ENCODE assay signal across 2 cellular contexts in the genomic region with DNA sequence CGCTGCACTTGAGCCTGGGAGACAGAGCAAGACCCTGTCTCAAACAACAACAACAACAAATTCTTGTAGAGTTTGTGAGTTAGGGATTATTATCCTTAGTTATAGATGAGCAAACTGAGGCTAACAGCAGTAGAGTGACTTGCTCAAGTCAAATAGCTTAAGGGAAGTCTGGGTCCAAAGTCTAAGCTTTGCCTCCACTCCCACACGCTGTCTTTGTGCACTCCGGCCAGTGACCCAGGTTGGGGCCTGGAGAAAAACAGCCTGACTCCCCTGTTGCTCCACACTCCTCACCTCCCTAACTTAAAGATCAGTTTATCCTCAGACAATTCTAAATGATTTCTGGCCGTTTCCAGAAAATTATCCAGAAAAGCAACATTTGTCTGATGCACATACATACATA.
TF ChIP-seq lines count a peak whose summit lies in the region.

No MANE protein-coding gene starts in this region.

TF ChIP-seq in GM23338, 12 proteins besides CTCF, POLR2A, EP300 and RAD21 (continued from another document):
- TF ChIP-seq ETS1 (IDR thresholded peaks at IDR 0.05) = no peak
- TF ChIP-seq EZH2 (IDR thresholded peaks at IDR 0.05; ENCODE audit: low read depth, unreplicated experiment) = no peak
- TF ChIP-seq, protein P1, sequence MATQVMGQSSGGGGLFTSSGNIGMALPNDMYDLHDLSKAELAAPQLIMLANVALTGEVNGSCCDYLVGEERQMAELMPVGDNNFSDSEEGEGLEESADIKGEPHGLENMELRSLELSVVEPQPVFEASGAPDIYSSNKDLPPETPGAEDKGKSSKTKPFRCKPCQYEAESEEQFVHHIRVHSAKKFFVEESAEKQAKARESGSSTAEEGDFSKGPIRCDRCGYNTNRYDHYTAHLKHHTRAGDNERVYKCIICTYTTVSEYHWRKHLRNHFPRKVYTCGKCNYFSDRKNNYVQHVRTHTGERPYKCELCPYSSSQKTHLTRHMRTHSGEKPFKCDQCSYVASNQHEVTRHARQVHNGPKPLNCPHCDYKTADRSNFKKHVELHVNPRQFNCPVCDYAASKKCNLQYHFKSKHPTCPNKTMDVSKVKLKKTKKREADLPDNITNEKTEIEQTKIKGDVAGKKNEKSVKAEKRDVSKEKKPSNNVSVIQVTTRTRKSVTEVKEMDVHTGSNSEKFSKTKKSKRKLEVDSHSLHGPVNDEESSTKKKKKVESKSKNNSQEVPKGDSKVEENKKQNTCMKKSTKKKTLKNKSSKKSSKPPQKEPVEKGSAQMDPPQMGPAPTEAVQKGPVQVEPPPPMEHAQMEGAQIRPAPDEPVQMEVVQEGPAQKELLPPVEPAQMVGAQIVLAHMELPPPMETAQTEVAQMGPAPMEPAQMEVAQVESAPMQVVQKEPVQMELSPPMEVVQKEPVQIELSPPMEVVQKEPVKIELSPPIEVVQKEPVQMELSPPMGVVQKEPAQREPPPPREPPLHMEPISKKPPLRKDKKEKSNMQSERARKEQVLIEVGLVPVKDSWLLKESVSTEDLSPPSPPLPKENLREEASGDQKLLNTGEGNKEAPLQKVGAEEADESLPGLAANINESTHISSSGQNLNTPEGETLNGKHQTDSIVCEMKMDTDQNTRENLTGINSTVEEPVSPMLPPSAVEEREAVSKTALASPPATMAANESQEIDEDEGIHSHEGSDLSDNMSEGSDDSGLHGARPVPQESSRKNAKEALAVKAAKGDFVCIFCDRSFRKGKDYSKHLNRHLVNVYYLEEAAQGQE (IDR thresholded peaks at IDR 0.05; ENCODE audit: unreplicated experiment) = no peak
- TF ChIP-seq, protein P2, sequence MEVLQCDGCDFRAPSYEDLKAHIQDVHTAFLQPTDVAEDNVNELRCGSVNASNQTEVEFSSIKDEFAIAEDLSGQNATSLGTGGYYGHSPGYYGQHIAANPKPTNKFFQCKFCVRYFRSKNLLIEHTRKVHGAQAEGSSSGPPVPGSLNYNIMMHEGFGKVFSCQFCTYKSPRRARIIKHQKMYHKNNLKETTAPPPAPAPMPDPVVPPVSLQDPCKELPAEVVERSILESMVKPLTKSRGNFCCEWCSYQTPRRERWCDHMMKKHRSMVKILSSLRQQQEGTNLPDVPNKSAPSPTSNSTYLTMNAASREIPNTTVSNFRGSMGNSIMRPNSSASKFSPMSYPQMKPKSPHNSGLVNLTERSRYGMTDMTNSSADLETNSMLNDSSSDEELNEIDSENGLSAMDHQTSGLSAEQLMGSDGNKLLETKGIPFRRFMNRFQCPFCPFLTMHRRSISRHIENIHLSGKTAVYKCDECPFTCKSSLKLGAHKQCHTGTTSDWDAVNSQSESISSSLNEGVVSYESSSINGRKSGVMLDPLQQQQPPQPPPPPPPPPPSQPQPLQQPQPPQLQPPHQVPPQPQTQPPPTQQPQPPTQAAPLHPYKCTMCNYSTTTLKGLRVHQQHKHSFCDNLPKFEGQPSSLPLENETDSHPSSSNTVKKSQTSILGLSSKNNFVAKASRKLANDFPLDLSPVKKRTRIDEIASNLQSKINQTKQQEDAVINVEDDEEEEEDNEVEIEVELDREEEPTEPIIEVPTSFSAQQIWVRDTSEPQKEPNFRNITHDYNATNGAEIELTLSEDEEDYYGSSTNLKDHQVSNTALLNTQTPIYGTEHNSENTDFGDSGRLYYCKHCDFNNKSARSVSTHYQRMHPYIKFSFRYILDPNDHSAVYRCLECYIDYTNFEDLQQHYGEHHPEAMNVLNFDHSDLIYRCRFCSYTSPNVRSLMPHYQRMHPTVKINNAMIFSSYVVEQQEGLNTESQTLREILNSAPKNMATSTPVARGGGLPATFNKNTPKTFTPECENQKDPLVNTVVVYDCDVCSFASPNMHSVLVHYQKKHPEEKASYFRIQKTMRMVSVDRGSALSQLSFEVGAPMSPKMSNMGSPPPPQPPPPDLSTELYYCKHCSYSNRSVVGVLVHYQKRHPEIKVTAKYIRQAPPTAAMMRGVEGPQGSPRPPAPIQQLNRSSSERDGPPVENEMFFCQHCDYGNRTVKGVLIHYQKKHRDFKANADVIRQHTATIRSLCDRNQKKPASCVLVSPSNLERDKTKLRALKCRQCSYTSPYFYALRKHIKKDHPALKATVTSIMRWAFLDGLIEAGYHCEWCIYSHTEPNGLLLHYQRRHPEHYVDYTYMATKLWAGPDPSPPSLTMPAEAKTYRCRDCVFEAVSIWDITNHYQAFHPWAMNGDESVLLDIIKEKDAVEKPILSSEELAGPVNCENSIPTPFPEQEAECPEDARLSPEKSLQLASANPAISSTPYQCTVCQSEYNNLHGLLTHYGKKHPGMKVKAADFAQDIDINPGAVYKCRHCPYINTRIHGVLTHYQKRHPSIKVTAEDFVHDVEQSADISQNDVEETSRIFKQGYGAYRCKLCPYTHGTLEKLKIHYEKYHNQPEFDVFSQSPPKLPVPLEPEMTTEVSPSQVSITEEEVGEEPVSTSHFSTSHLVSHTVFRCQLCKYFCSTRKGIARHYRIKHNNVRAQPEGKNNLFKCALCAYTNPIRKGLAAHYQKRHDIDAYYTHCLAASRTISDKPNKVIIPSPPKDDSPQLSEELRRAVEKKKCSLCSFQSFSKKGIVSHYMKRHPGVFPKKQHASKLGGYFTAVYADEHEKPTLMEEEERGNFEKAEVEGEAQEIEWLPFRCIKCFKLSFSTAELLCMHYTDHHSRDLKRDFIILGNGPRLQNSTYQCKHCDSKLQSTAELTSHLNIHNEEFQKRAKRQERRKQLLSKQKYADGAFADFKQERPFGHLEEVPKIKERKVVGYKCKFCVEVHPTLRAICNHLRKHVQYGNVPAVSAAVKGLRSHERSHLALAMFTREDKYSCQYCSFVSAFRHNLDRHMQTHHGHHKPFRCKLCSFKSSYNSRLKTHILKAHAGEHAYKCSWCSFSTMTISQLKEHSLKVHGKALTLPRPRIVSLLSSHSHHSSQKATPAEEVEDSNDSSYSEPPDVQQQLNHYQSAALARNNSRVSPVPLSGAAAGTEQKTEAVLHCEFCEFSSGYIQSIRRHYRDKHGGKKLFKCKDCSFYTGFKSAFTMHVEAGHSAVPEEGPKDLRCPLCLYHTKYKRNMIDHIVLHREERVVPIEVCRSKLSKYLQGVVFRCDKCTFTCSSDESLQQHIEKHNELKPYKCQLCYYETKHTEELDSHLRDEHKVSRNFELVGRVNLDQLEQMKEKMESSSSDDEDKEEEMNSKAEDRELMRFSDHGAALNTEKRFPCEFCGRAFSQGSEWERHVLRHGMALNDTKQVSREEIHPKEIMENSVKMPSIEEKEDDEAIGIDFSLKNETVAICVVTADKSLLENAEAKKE (CRISPR knock-in tag; IDR thresholded peaks at IDR 0.05) = no peak
- TF ChIP-seq ZNF331 (CRISPR knock-in tag; IDR thresholded peaks at IDR 0.05; ENCODE audit: low read depth) = no peak
- TF ChIP-seq EZH2phosphoT487 (IDR thresholded peaks at IDR 0.05; ENCODE audit: unreplicated experiment) = no peak
- no peak for TF ChIP-seq CREB1 (CRISPR knock-in tag; IDR thresholded peaks at IDR 0.05; ENCODE audit: low read depth)

TF ChIP-seq in WTC11, 78 proteins besides CTCF, POLR2A, EP300 and RAD21 (continued from another document):
- TF ChIP-seq, protein P3, sequence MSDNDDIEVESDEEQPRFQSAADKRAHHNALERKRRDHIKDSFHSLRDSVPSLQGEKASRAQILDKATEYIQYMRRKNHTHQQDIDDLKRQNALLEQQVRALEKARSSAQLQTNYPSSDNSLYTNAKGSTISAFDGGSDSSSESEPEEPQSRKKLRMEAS (CRISPR knock-in tag; IDR thresholded peaks at IDR 0.05) = no peak
- TF ChIP-seq SMAD4 (CRISPR knock-in tag; IDR thresholded peaks at IDR 0.05) = no peak
